20 cellular contexts compared by ENCODE assay signal in genomic region chr10:99125879-99126278, GRCh38.
A peak's percentile ranks its signal among the peaks of the same experiment; 100 is the strongest.
DNase-seq lines count a peak whose midpoint lies in the region; ATAC-seq, FAIRE-seq and TF ChIP-seq lines count a peak whose summit lies in the region.
"Had no signal": no experiment of that assay in that cellular context is flagged by ENCODE, and none has a peak within 500 bp of the region (broad histone marks: within the 10 kb centered on the region; RNA-seq: fewer than 3 reads in every experiment).

No MANE protein-coding gene starts in this region.

- FAIRE-seq in urothelium cell line (lab: Jason Lieb, UNC), result peak; percentile 9
- FAIRE-seq: A549, G401.6, GM12891, GM19239, H54 had no signal

- no peaks in the 10 kb centered on the region for H3K27me3 Mint-ChIP-seq in glutamatergic neuron (ENCODE audit: unreplicated experiment)
- H3K27me3 Mint-ChIP-seq: CD4-positive, alpha-beta memory T cell had no signal

- peaks cover 3% of the 10 kb centered on the region for H3K36me3 Mint-ChIP-seq in glutamatergic neuron (ENCODE audit: unreplicated experiment)
- H3K36me3 Mint-ChIP-seq: CD4-positive, alpha-beta memory T cell had no signal

- intact Hi-C loops in Right ventricle myocardium inferior (cut with DNase I) (no loop called here), cardiac septum (cut with DNase I) (no loop called here)

- peaks cover 2% of the 10 kb centered on the region for H3K9me3 Mint-ChIP-seq in glutamatergic neuron (ENCODE audit: unreplicated experiment)

- H3K27ac Mint-ChIP-seq in glutamatergic neuron (ENCODE audit: unreplicated experiment), result no peak overlapping the region
- H3K27ac Mint-ChIP-seq: CD4-positive, alpha-beta memory T cell had no signal

- no peaks in the 10 kb centered on the region for H3K4me1 Mint-ChIP-seq in glutamatergic neuron (ENCODE audit: low read depth, unreplicated experiment)
- H3K4me1 Mint-ChIP-seq: CD4-positive, alpha-beta memory T cell had no signal

- DNase-seq in DMS 273 (lab: John Stamatoyannopoulos, UW; ENCODE audit: unreplicated experiment), result peak; percentile 55
- DNase-seq in DMS 273 treated with DMSO at 0.1 percent for 48 hours (lab: John Stamatoyannopoulos, UW), result no peak
- peak; percentile 63 for DNase-seq in Right ventricle myocardium inferior (ENCODE audit: missing footprints)
- DNase-seq in cardiac septum (ENCODE audit: low spot score), result no peak
- DNase-seq in glutamatergic neuron, result peak; percentile 5
- DNase-seq in urothelium cell line (ENCODE audit: low spot score), result no peak
- DNase-seq in HT-29 (ENCODE audit: low spot score), result no peak
- DNase-seq in activated gamma-delta T cell treated with Interleukin-2 at 50 U/mL for 16 hours, result no peak
- DNase-seq: AML-193; CD4-positive, alpha-beta memory T cell; DMS53; DND-41; EL; GM23248; HCEC 1CT had no signal

- TF ChIP-seq CTCF in glutamatergic neuron (IDR thresholded peaks at IDR 0.05; ENCODE audit: partially characterized antibody, unreplicated experiment), result no peak

- H3K4me3 Mint-ChIP-seq in glutamatergic neuron (ENCODE audit: unreplicated experiment), result no peak overlapping the region
- H3K4me3 Mint-ChIP-seq: CD4-positive, alpha-beta memory T cell had no signal

- no peak for ATAC-seq in Right ventricle myocardium inferior
- ATAC-seq: A549 had no signal

Comparison
In these comparisons a context has a peak if more than half of its experiments do, and no peak if none do; other contexts are left out.
1. DNase-seq: peak in DMS 273 (single experiment), Right ventricle myocardium inferior (single experiment) and glutamatergic neuron (single experiment); none in DMS 273 treated with DMSO at 0.1 percent for 48 hours (single experiment), cardiac septum (single experiment), urothelium cell line (single experiment), HT-29 (single experiment) and activated gamma-delta T cell treated with Interleukin-2 at 50 U/mL for 16 hours (single experiment).